26 cellular contexts compared by ENCODE assay signal in genomic region chr3:46711305-46711704, GRCh38. TPM values are rescaled to one million over a fixed set of nuclear protein-coding genes. Genes with fewer than 3 reads are reported as not detected.
A peak's percentile ranks its signal among the peaks of the same experiment; 100 is the strongest.
DNase-seq lines count a peak whose midpoint lies in the region; ATAC-seq, FAIRE-seq and TF ChIP-seq lines count a peak whose summit lies in the region.
"Had no signal": no experiment of that assay in that cellular context is flagged by ENCODE, and none has a peak within 500 bp of the region (broad histone marks: within the 10 kb centered on the region; RNA-seq: fewer than 3 reads in every experiment).

No MANE protein-coding gene starts in this region.

- H3K9me2 ChIP-seq in Karpas-422 (replicated peaks; ENCODE audit: insufficient read depth, low read length): no peaks in the 10 kb centered on the region

- no peaks in the 10 kb centered on the region for H4K20me1 ChIP-seq in osteoblast (ENCODE audit: insufficient read depth, low read length)
- H4K20me1 ChIP-seq in Karpas-422 (ENCODE audit: insufficient read depth, low read depth, low read length): no peaks in the 10 kb centered on the region

- H3K9ac ChIP-seq in Karpas-422 (ENCODE audit: low read length): no peak overlapping the region
- H3K9ac ChIP-seq: parathyroid adenoma had no signal

- no peak overlapping the region for H3K4me2 ChIP-seq in osteoblast (ENCODE audit: insufficient read depth, low read length)
- no peak overlapping the region for H3K4me2 ChIP-seq in Karpas-422 (ENCODE audit: low read depth, low read length, poor library complexity, severe bottlenecking)

- no peak for DNase-seq in left ventricle myocardium superior
- DNase-seq in Right ventricle myocardium inferior (ENCODE audit: missing footprints): no peak
- peak; percentile 9 to 14 for DNase-seq in frontal cortex (ENCODE audit: low spot score in 2 of 2)
- peak; percentile 44 for DNase-seq in osteoblast (ENCODE audit: insufficient read length, low spot score, missing footprints)
- no peak for DNase-seq in Karpas-422
- DNase-seq in AG08395 (ENCODE audit: low spot score): no peak
- DNase-seq in DMS53 treated with DMSO at 0.1 percent for 48 hours (lab: John Stamatoyannopoulos, UW; ENCODE audit: unreplicated experiment): no peak
- DNase-seq: activated CD4-positive, alpha-beta T cell treated with anti-CD3 and anti-CD28 coated beads, Interleukin-2, amount 50 U/mL, for 48 hours; amygdala; DMS153; hippocampal formation; NCI-H1048; NCI-H1694; stimulated activated CD4-positive, alpha-beta T cell treated with anti-CD3 and anti-CD28 coated beads, Interleukin-4, amount 100 ng/mL, for 4 hours; T-helper 9 cell had no signal

- intact Hi-C loops in left ventricle myocardium superior (cut with micrococcal nuclease) (no loop called here), Right ventricle myocardium inferior (cut with DNase I) (no loop called here)

- H3K27ac ChIP-seq in osteoblast (ENCODE audit: low read depth, low read length) (no peak overlapping the region), Karpas-422 (ENCODE audit: low read length) (no peak overlapping the region)
- H3K27ac ChIP-seq: breast epithelium, gastrocnemius medialis, parathyroid adenoma, SJSA1, tibial nerve, VCaP had no signal

- ATAC-seq in left ventricle myocardium superior (peak; percentile 40), Right ventricle myocardium inferior (no peak)
- ATAC-seq: activated naive CD4-positive, alpha-beta T cell treated with anti-CD3 and anti-CD28 coated beads, Interleukin-2, amount 50 U/mL, for 72 hours; gastrocnemius medialis; right cardiac atrium had no signal

- H3K9me3 ChIP-seq in osteoblast (ENCODE audit: low read depth, low read length) (no peaks in the 10 kb centered on the region), Karpas-422 (ENCODE audit: low read length) (no peaks in the 10 kb centered on the region)
- H3K9me3 ChIP-seq: breast epithelium, gastrocnemius medialis, SJSA1, tibial nerve had no signal

- H3K36me3 ChIP-seq in osteoblast (ENCODE audit: insufficient read depth, low read length): no peaks in the 10 kb centered on the region
- H3K36me3 ChIP-seq in Karpas-422 (ENCODE audit: insufficient read depth, low read length): no peaks in the 10 kb centered on the region
- H3K36me3 ChIP-seq: breast epithelium, gastrocnemius medialis, SJSA1, tibial nerve had no signal

- H3K27me3 ChIP-seq in osteoblast (ENCODE audit: insufficient read depth, low read length) (no peaks in the 10 kb centered on the region), Karpas-422 (ENCODE audit: low read length) (no peaks in the 10 kb centered on the region)
- H3K27me3 ChIP-seq: breast epithelium, gastrocnemius medialis, SJSA1, tibial nerve had no signal

- H2AFZ ChIP-seq in osteoblast (ENCODE audit: low read length): no peak overlapping the region
- H2AFZ ChIP-seq in Karpas-422 (ENCODE audit: low read length): no peak overlapping the region
- H2AFZ ChIP-seq: parathyroid adenoma had no signal

- FAIRE-seq in frontal cortex (lab: Jason Lieb, UNC): no peak
- FAIRE-seq: endothelial cell of umbilical vein, GM12892 had no signal

- TF ChIP-seq CTCF in osteoblast (IDR thresholded peaks at IDR 0.05; ENCODE audit: extremely low read depth, low read depth, low read length): no peak

- H3K4me1 ChIP-seq in osteoblast (ENCODE audit: insufficient read depth, low read length) (no peaks in the 10 kb centered on the region), Karpas-422 (ENCODE audit: low read length) (no peaks in the 10 kb centered on the region)
- H3K4me1 ChIP-seq: breast epithelium, parathyroid adenoma, tibial nerve had no signal

- no peaks in the 10 kb centered on the region for H3K79me2 ChIP-seq in osteoblast (ENCODE audit: insufficient read depth, low read length)
- no peaks in the 10 kb centered on the region for H3K79me2 ChIP-seq in Karpas-422 (ENCODE audit: low read length)
- H3K79me2 ChIP-seq: parathyroid adenoma had no signal

- no peak overlapping the region for H3K4me3 ChIP-seq in osteoblast (ENCODE audit: insufficient read depth, low read length)
- no peak overlapping the region for H3K4me3 ChIP-seq in Karpas-422 (ENCODE audit: low read length)
- H3K4me3 ChIP-seq: breast epithelium, gastrocnemius medialis, SJSA1, tibial nerve had no signal

RNA-seq across cellular contexts. Expression of gene PRSS50, which starts 6.4 kb away (rescaled TPM):
- total RNA-seq in left ventricle myocardium superior (0.10 TPM), Right ventricle myocardium inferior (0.11 TPM), frontal cortex (not detected), osteoblast (not detected in 2 replicates)
- not detected in 2 replicates for total RNA-seq in Karpas-422 (2014; rRNA removed; shearing (Covaris generic); ENCODE audit: low replicate concordance)
- total RNA-seq: activated naive CD4-positive, alpha-beta T cell treated with anti-CD3 and anti-CD28 coated beads, Interleukin-2, amount 50 U/mL, for 72 hours; endothelial cell of umbilical vein; gastrocnemius medialis; NCI-H460; SJSA1 had no signal

RNA-seq across cellular contexts. Expression of gene TMIE, which starts 10.1 kb away (rescaled TPM):
- total RNA-seq in left ventricle myocardium superior: 0.74 TPM
- total RNA-seq in Right ventricle myocardium inferior: 0.89 TPM
- total RNA-seq in frontal cortex: 1.2 TPM
- total RNA-seq in osteoblast: under 0.01 TPM in 2 replicates
- not detected in 2 replicates for total RNA-seq in Karpas-422 (2014; rRNA removed; shearing (Covaris generic); ENCODE audit: low replicate concordance)
- total RNA-seq: breast epithelium, SJSA1 had no signal

RNA-seq across cellular contexts. Expression of gene ALS2CL, which starts 17.8 kb away (rescaled TPM):
- total RNA-seq in left ventricle myocardium superior (33.1 TPM), Right ventricle myocardium inferior (36.9 TPM), frontal cortex (1.2 TPM), osteoblast (1.1 and 1.8 TPM in 2 replicates)
- total RNA-seq in Karpas-422 (2014; rRNA removed; shearing (Covaris generic); ENCODE audit: low replicate concordance): not detected in 2 replicates

Comparison
In these comparisons a context has a peak if more than half of its experiments do, and no peak if none do; other contexts are left out.
1. DNase-seq: peak in frontal cortex (2 of 2) and osteoblast (single experiment); none in left ventricle myocardium superior (single experiment), Right ventricle myocardium inferior (single experiment), Karpas-422 (single experiment), AG08395 (single experiment) and DMS53 treated with DMSO at 0.1 percent for 48 hours (single experiment).
2. RNA of gene ALS2CL, which starts 17.8 kb away (total RNA-seq): 36.9 TPM in Right ventricle myocardium inferior (single experiment) and 33.1 TPM in left ventricle myocardium superior (single experiment); 1.2 TPM in frontal cortex (single experiment), 1.1 to 1.8 TPM in osteoblast and not detected in Karpas-422; every median in the first group is over 10 times any median in the second.